Comparison of ENCODE assay signal across 25 cellular contexts in genomic region chr12:117768860-117769259, GRCh38.
"Had no signal": no experiment of that assay in that cellular context is flagged by ENCODE, and none has a peak within 500 bp of the region (broad histone marks: within the 10 kb centered on the region; RNA-seq: fewer than 3 reads in every experiment).

No MANE protein-coding gene starts in this region.

- H3K36me3 Mint-ChIP-seq: immature natural killer cell, mesothelial cell of epicardium had no signal

- H3K36me3 ChIP-seq: esophagus squamous epithelium, gastrocnemius medialis, left lung, lower lobe of right lung had no signal

- DNase-seq: effector CD8-positive, alpha-beta T cell; effector memory CD8-positive, alpha-beta T cell; erythroblast; esophagus squamous epithelium; foreskin fibroblast; foreskin melanocyte; gastrocnemius medialis; glutamatergic neuron; head of caudate nucleus; hypothalamus; immature natural killer cell; left cardiac atrium; left lung; left ventricle myocardium superior; lower lobe of right lung; mesenchymal stem cell; mucosa of descending colon; naive B cell had no signal

- H3K79me2 ChIP-seq: hepatocyte had no signal

- H3K27ac Mint-ChIP-seq: effector memory CD8-positive, alpha-beta T cell; immature natural killer cell; mesothelial cell of epicardium; naive B cell had no signal

- H3K9me3 ChIP-seq: gastrocnemius medialis, lower lobe of right lung had no signal

- H2AFZ ChIP-seq: hepatocyte had no signal

- H3K4me3 Mint-ChIP-seq: effector memory CD8-positive, alpha-beta T cell; immature natural killer cell; mesothelial cell of epicardium; naive B cell had no signal

- H3K4me1 ChIP-seq: esophagus squamous epithelium, gastrocnemius medialis, left lung, lower lobe of right lung had no signal

- ATAC-seq: effector memory CD8-positive, alpha-beta T cell; esophagus mucosa; gastrocnemius medialis; left cardiac atrium; left lung; left ventricle myocardium superior; lower lobe of right lung; mucosa of descending colon had no signal

- H3K4me2 ChIP-seq: hepatocyte had no signal

- H3K27me3 ChIP-seq: gastrocnemius medialis, hepatocyte, left lung had no signal

- H3K27me3 Mint-ChIP-seq: effector memory CD8-positive, alpha-beta T cell; naive B cell had no signal

- H3K4me1 Mint-ChIP-seq: immature natural killer cell, mesothelial cell of epicardium, naive B cell had no signal

- H3K4me3 ChIP-seq: coronary artery, esophagus squamous epithelium, gastrocnemius medialis, hepatocyte, left lung, lower lobe of right lung, mucosa of descending colon had no signal

- FAIRE-seq: colon, keratinocyte had no signal

- H3K27ac ChIP-seq: coronary artery, epithelial cell of prostate, esophagus squamous epithelium, gastrocnemius medialis, hepatocyte, left lung, lower lobe of right lung had no signal
